Comparison of ENCODE assay signal across 12 cellular contexts in genomic region chr7:90312745-90313144, GRCh38. TPM values are rescaled to one million over a fixed set of nuclear protein-coding genes. Genes with fewer than 3 reads are reported as not detected.
DNase-seq lines count a peak whose midpoint lies in the region; ATAC-seq and TF ChIP-seq lines count a peak whose summit lies in the region.
"Had no signal": no experiment of that assay in that cellular context is flagged by ENCODE, and none has a peak within 500 bp of the region (broad histone marks: within the 10 kb centered on the region; RNA-seq: fewer than 3 reads in every experiment).

No MANE protein-coding gene starts in this region.

- H3K4me2 ChIP-seq in IMR-90 (ENCODE audit: low read depth, low read length), result no peak overlapping the region

- H3K9ac ChIP-seq in IMR-90 (ENCODE audit: low read depth, low read length), result no peak overlapping the region
- H3K9ac ChIP-seq in adipocyte (ENCODE audit: low read length), result no peak overlapping the region

- H4K5ac ChIP-seq in IMR-90 (ENCODE audit: low read depth, low read length), result no peak overlapping the region

- no peak overlapping the region for H2AFZ ChIP-seq in IMR-90 (replicated peaks; ENCODE audit: low read length, poor library complexity)

- H4K91ac ChIP-seq in IMR-90 (ENCODE audit: insufficient read depth, low read depth, low read length), result no peak overlapping the region

- no peaks in the 10 kb centered on the region for H3K9me3 ChIP-seq in IMR-90 (ENCODE audit: control insufficient read depth, insufficient read depth, low read length)
- no peaks in the 10 kb centered on the region for H3K9me3 ChIP-seq in adipocyte (ENCODE audit: control insufficient read depth, low read length)
- no peaks in the 10 kb centered on the region for H3K9me3 ChIP-seq in mucosa of descending colon

- H2BK20ac ChIP-seq in IMR-90 (ENCODE audit: low read depth, low read length), result no peak overlapping the region

- no peak overlapping the region for H3K56ac ChIP-seq in IMR-90 (ENCODE audit: extremely low read depth, insufficient read depth, low read length)

- H3K23ac ChIP-seq in IMR-90 (ENCODE audit: low read depth, low read length), result no peak overlapping the region

- H2BK120ac ChIP-seq in IMR-90 (ENCODE audit: low read depth, low read length), result no peak overlapping the region

- peaks cover 1% of the 10 kb centered on the region; the same call in 1 of the 2 replicates for H3K27me3 ChIP-seq in IMR-90 (ENCODE audit: control insufficient read depth, insufficient read depth, low read length)
- H3K27me3 ChIP-seq in adipocyte (replicated peaks; ENCODE audit: control insufficient read depth, insufficient read depth, low read length), result no peaks in the 10 kb centered on the region

- BruUV-seq in IMR-90 (replicated peaks; lab: Mats Ljungman, UMichigan), result no TSS peak

- WGBS in IMR-90 (ENCODE audit: extremely low coverage in 2 of 2, insufficient read length in 1 of 2), 2 experiments, result no CpG with 5 or more reads among the region's 2 CpGs

- no peaks in the 10 kb centered on the region for H3K79me1 ChIP-seq in IMR-90 (ENCODE audit: low read depth in 1 of 2, low read length in 2 of 2)

- no peaks in the 10 kb centered on the region for H3K36me3 ChIP-seq in IMR-90 (ENCODE audit: control insufficient read depth, insufficient read depth, low read length)
- H3K36me3 ChIP-seq in adipocyte (ENCODE audit: control insufficient read depth, insufficient read depth, low read length, severe bottlenecking), result peaks cover 30% of the 10 kb centered on the region
- H3K36me3 ChIP-seq in mucosa of descending colon (ENCODE audit: low read depth), result no peaks in the 10 kb centered on the region

- no peak for TF ChIP-seq POLR2A in IMR-90 (IDR thresholded peaks at IDR 0.05; ENCODE audit: low read depth, low read length)

- no peaks in the 10 kb centered on the region for H3K4me1 ChIP-seq in IMR-90 (ENCODE audit: control insufficient read depth, insufficient read depth, low read length)
- no peaks in the 10 kb centered on the region for H3K4me1 ChIP-seq in adipocyte (ENCODE audit: control insufficient read depth, insufficient read depth, low read length)
- no peaks in the 10 kb centered on the region for H3K4me1 ChIP-seq in mucosa of descending colon (ENCODE audit: low read depth)

- H3K4me3 ChIP-seq in IMR-90 (ENCODE audit: insufficient read depth, low read depth, low read length), result no peak overlapping the region
- H3K4me3 ChIP-seq in adipocyte (ENCODE audit: low read length), result no peak overlapping the region
- H3K4me3 ChIP-seq in mucosa of descending colon, result no peak overlapping the region

- H3K9me1 ChIP-seq in IMR-90 (ENCODE audit: insufficient read depth, low read length), result no peaks in the 10 kb centered on the region

- no peak overlapping the region for H2AK9ac ChIP-seq in IMR-90 (replicated peaks; ENCODE audit: low read depth, low read length, poor library complexity)

- no peak for ATAC-seq in IMR-90 (ENCODE audit: low read depth)
- ATAC-seq in left lobe of liver, result peak; percentile 60
- ATAC-seq in mucosa of descending colon, result no peak
- ATAC-seq: activated CD4-positive, alpha-beta T cell treated with anti-CD3 and anti-CD28 coated beads for 36 hours had no signal

- H2AK5ac ChIP-seq in IMR-90 (ENCODE audit: low read depth, low read length), result no peak overlapping the region

- TF ChIP-seq RAD21 in IMR-90 (IDR thresholded peaks at IDR 0.05; ENCODE audit: low read length), result peak; percentile 18; the same call in 1 of the 2 replicates

- H3K14ac ChIP-seq in IMR-90 (replicated peaks; ENCODE audit: low read depth, low read length), result no peak overlapping the region

- no peak overlapping the region for H2BK15ac ChIP-seq in IMR-90 (ENCODE audit: low read depth, low read length)

- POLR2A ChIA-PET in IMR-90 (lab: Charles Lee; ENCODE audit: unreplicated experiment), result no interaction called here

- no peak overlapping the region for H4K8ac ChIP-seq in IMR-90 (ENCODE audit: low read depth in 2 of 2, low read length in 2 of 2)

- no peaks in the 10 kb centered on the region for H4K20me1 ChIP-seq in IMR-90 (ENCODE audit: insufficient read depth, low read length)

- in situ Hi-C loops in IMR-90 (cut with MboI; ENCODE audit: low sequenced_read_pairs), result loop anchor here (25.0 kb wide), 1 partner anchor 1525 kb away; the partner anchor contains the start of gene TEX47

- dilution Hi-C loops in IMR-90 (cut with HindIII; ENCODE audit: low sequenced_read_pairs, unreplicated experiment), result no loop called here

- H3K18ac ChIP-seq in IMR-90 (ENCODE audit: low read depth, low read length), result no peak overlapping the region

- H2BK5ac ChIP-seq in IMR-90 (ENCODE audit: low read depth, low read length, poor library complexity, severe bottlenecking), result no peak overlapping the region

- peak; percentile 28 for TF ChIP-seq CTCF in IMR-90 (conservative IDR thresholded peaks at IDR 0.05; ENCODE audit: low read depth, low read length)
- no peak for TF ChIP-seq CTCF in mucosa of descending colon (IDR thresholded peaks at IDR 0.05)

- intact Hi-C loops in IMR-90 (cut with micrococcal nuclease), result loop anchor here (2.0 kb wide), 1 partner anchor 114 kb away; no protein-coding TSS in a partner anchor
- intact Hi-C loops in mucosa of descending colon (cut with DNase I, micrococcal nuclease), result no loop called here

- no peak overlapping the region for H3K27ac ChIP-seq in IMR-90 (ENCODE audit: insufficient read depth, low read length)

- CTCF ChIA-PET in IMR-90 (lab: Yijun Ruan, JAX), result interaction anchor here (0.6 to 2.3 kb wide), 5 partner anchors 9 to 97 kb away, joined by 3 to 7 read pairs (median 3); no protein-coding TSS in a partner anchor

- peak; percentile 23 for DNase-seq in EH (ENCODE audit: low read depth)
- no peak for DNase-seq in IMR-90
- DNase-seq in adipocyte (ENCODE audit: low read depth), result peak; percentile 6
- no peak for DNase-seq in left lobe of liver (ENCODE audit: low spot score)
- no peak for DNase-seq in mucosa of descending colon
- DNase-seq in NCI-H510A treated with DMSO at 0.1 percent for 48 hours (lab: John Stamatoyannopoulos, UW), result no peak
- no peak for DNase-seq in NCI-H2081 treated with DMSO at 0.1 percent for 48 hours (lab: John Stamatoyannopoulos, UW)
- no peak for DNase-seq in AG08396 (ENCODE audit: low spot score)
- DNase-seq: activated CD4-positive, alpha-beta T cell treated with anti-CD3 and anti-CD28 coated beads for 36 hours; amniotic stem cell; NCI-H510A; nephron progenitor cell had no signal

- H3K4ac ChIP-seq in IMR-90 (ENCODE audit: low read depth, low read length), result no peak overlapping the region

TF ChIP-seq in IMR-90, 13 proteins besides CTCF, POLR2A, EP300 and RAD21:
- TF ChIP-seq SMC3 (IDR thresholded peaks at IDR 0.05; ENCODE audit: low read depth, low read length) (peak; percentile 30; the same call in 1 of the 2 replicates), CHD1 (IDR thresholded peaks at IDR 0.05; ENCODE audit: low read depth, low read length) (no peak), CEBPB (IDR thresholded peaks at IDR 0.05; ENCODE audit: low read depth, low read length) (no peak), ELK1 (IDR thresholded peaks at IDR 0.05; ENCODE audit: borderline replicate concordance, low read depth, low read length) (no peak)

RNA-seq across cellular contexts. Expression of gene FAM237B, which starts 8.4 kb away (rescaled TPM):
- not detected in 2 replicates for total RNA-seq in IMR-90 (2012; rRNA removed)
- not detected in 2 replicates for polyA plus RNA-seq in IMR-90 (2012; rRNA removed)
- not detected in 2 replicates for polyA plus RNA-seq in IMR-90 (2012; cell fraction: cytosol; rRNA removed)
- not detected in 2 replicates for polyA plus RNA-seq in IMR-90 (2012; cell fraction: nucleus; rRNA removed; ENCODE audit: low replicate concordance)
- not detected for total RNA-seq in left lobe of liver
- total RNA-seq in mucosa of descending colon, result not detected
- total RNA-seq: activated CD4-positive, alpha-beta T cell treated with anti-CD3 and anti-CD28 coated beads for 36 hours had no signal

RNA-seq across cellular contexts. Expression of gene GTPBP10, which starts 33.8 kb away (rescaled TPM):
- total RNA-seq in IMR-90 (2012; rRNA removed) (11.5 and 25.3 TPM in 2 replicates), left lobe of liver (16.7 TPM), mucosa of descending colon (10 to 100 TPM; 24.9 to 27.8 (median 26.0) TPM)
- polyA plus RNA-seq in IMR-90 (2012; rRNA removed), result 9.8 and 12.8 TPM in 2 replicates
- 0.36 and 1.3 TPM in 2 replicates for polyA plus RNA-seq in IMR-90 (2012; cell fraction: cytosol; rRNA removed)
- polyA plus RNA-seq in IMR-90 (2012; cell fraction: nucleus; rRNA removed; ENCODE audit: low replicate concordance), result 0.49 and 6.9 TPM in 2 replicates

Comparison
In these comparisons a context has a peak if more than half of its experiments do, and no peak if none do; other contexts are left out.
1. DNase-seq: peak in EH (single experiment) and adipocyte (single experiment); none in IMR-90 (single experiment), left lobe of liver (single experiment), mucosa of descending colon (0 of 3), NCI-H510A treated with DMSO at 0.1 percent for 48 hours (single experiment), NCI-H2081 treated with DMSO at 0.1 percent for 48 hours (single experiment) and AG08396 (single experiment).